8 cellular contexts compared by ENCODE assay signal in the genomic region with DNA sequence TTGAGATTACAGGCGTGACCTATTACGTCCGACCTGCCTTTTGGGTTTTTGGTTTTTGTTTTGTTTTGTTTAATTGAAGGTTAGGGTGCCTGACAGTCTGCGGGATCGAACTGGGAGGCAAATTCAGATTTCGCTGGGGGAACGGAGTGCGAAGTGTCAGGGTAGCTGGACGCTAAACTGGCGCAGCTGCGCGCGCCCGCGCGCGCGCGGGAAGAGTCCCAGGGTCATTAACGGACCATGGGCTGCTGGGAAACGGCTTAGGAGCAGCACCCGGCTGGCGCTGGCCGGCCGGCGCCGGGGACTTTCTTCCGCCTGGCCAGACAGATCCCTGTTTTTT. TPM values are rescaled to one million over a fixed set of nuclear protein-coding genes. Genes with fewer than 3 reads are reported as not detected.
A peak's percentile ranks its signal among the peaks of the same experiment; 100 is the strongest.
DNase-seq lines count a peak whose midpoint lies in the region; FAIRE-seq and TF ChIP-seq lines count a peak whose summit lies in the region.

No MANE protein-coding gene starts in this region.

- in situ Hi-C loops in GM23248 (cut with MboI), result no loop called here

- WGBS in GM23248 (ENCODE audit: low coverage in 1 of 2, low lambda C conversion rate in 2 of 2, missing lambda C conversion rate in 2 of 2), 2 experiments, result 1 to 2% methylated on average over 28 of the region's 28 CpGs

- H3K4me2 ChIP-seq in GM23248 (ENCODE audit: unreplicated experiment) (peak overlapping the region; percentile 99), keratinocyte (ENCODE audit: control insufficient read depth, extremely low read depth, insufficient read depth, low read depth, low read length) (peak overlapping the region; percentile 95)

- H3K27ac ChIP-seq in GM23248 (peak overlapping the region; percentile 93), keratinocyte (ENCODE audit: control insufficient read depth, insufficient read depth, low read length) (peak overlapping the region; percentile 99)

- H3F3A ChIP-seq in GM23248 (ENCODE audit: insufficient read depth), result peaks cover 38% of the 10 kb centered on the region

- DNase-seq in COR-L47 (lab: John Stamatoyannopoulos, UW) (peak; percentile 85), GM23248 (peak; percentile 95), NCI-H1436 (lab: John Stamatoyannopoulos, UW) (peak; percentile 87), SW 1271 (lab: John Stamatoyannopoulos, UW) (peak; percentile 50 to 91), cerebellar cortex (ENCODE audit: low spot score) (peak; percentile 89), keratinocyte (ENCODE audit: low read depth, low spot score) (no peak)
- peak; percentile 84 for DNase-seq in stimulated activated CD4-positive, alpha-beta T cell treated with anti-CD3 and anti-CD28 coated beads, Interleukin-15, amount 100 ng/mL, for 24 hours
- DNase-seq in activated effector memory CD4-positive, alpha-beta T cell treated with Interleukin-2 at 50 U/mL for 16 hours, result no peak

- H3K9ac ChIP-seq in GM23248, result peak overlapping the region; percentile 96
- H3K9ac ChIP-seq in keratinocyte (ENCODE audit: control insufficient read depth, extremely low read depth, insufficient read depth, low read length), result peak overlapping the region; percentile 97

- H4K20me1 ChIP-seq in GM23248 (ENCODE audit: insufficient read depth) (peaks cover 16% of the 10 kb centered on the region), keratinocyte (ENCODE audit: control insufficient read depth, extremely low read depth, insufficient read depth, low read length) (peaks cover 38% of the 10 kb centered on the region)

- no peak for FAIRE-seq in keratinocyte (lab: Jason Lieb, UNC)

- H3K36me3 ChIP-seq in GM23248 (ENCODE audit: low read depth) (peaks cover 33% of the 10 kb centered on the region), keratinocyte (ENCODE audit: control insufficient read depth in 2 of 2, extremely low read depth in 1 of 2, insufficient read depth in 2 of 2, low read length in 2 of 2) (peaks cover 17 to 32% of the 10 kb centered on the region in 2 experiments)

- H3K9me3 ChIP-seq in GM23248 (ENCODE audit: low read depth), result no peaks in the 10 kb centered on the region
- H3K9me3 ChIP-seq in keratinocyte (ENCODE audit: control insufficient read depth, low read depth, low read length), result no peaks in the 10 kb centered on the region

- H3K4me1 ChIP-seq in GM23248 (ENCODE audit: insufficient read depth) (peaks cover 44% of the 10 kb centered on the region), keratinocyte (ENCODE audit: control insufficient read depth, extremely low read depth, insufficient read depth, low read length) (peaks cover 24% of the 10 kb centered on the region)

- H2AFZ ChIP-seq in GM23248, result peak overlapping the region; percentile 92
- H2AFZ ChIP-seq in keratinocyte (ENCODE audit: control insufficient read depth, low read length), result peak overlapping the region; percentile 86

- H3K79me2 ChIP-seq in GM23248 (ENCODE audit: insufficient read depth) (peaks cover 97% of the 10 kb centered on the region), keratinocyte (ENCODE audit: control insufficient read depth, insufficient read depth, low read length) (peaks cover 67% of the 10 kb centered on the region)

- dilution Hi-C loops in keratinocyte (cut with MboI; ENCODE audit: extremely low pct_ligation_motif_present, low sequenced_read_pairs), result no loop called here

- peaks cover 2% of the 10 kb centered on the region for H3K9me1 ChIP-seq in keratinocyte (ENCODE audit: control insufficient read depth, extremely low read depth, insufficient read depth, low read length)

- no peaks in the 10 kb centered on the region for H3K9me2 ChIP-seq in GM23248 (ENCODE audit: insufficient read depth)

- TF ChIP-seq CTCF in keratinocyte (optimal IDR thresholded peaks at IDR 0.05 in 1 of 3, IDR thresholded peaks at IDR 0.05 in 1 of 3, conservative IDR thresholded peaks at IDR 0.05 in 1 of 3; ENCODE audit: extremely low read depth in 1 of 3, insufficient read depth in 2 of 3, low read length in 3 of 3), result no peak

- H3K4me3 ChIP-seq in GM23248 (peak overlapping the region; percentile 88), keratinocyte (ENCODE audit: control insufficient read depth in 2 of 3, extremely low read depth in 1 of 3, insufficient read depth in 2 of 3, low read depth in 1 of 3, low read length in 3 of 3) (peak overlapping the region; percentile 78 to 96 (median 92))

- H3K27me3 ChIP-seq in GM23248 (replicated peaks; ENCODE audit: insufficient read depth), result no peaks in the 10 kb centered on the region
- no peaks in the 10 kb centered on the region for H3K27me3 ChIP-seq in keratinocyte (ENCODE audit: control insufficient read depth, extremely low read depth, insufficient read depth, low read length)

RNA-seq across cellular contexts. Expression of a gene that starts 6.8 kb away (rescaled TPM):
- total RNA-seq in GM23248 (2014; rRNA removed; shearing (Covaris generic)), result 104 and 124 TPM in 2 replicates
- 58.0 and 61.3 TPM in 2 replicates for polyA plus RNA-seq in GM23248 (2016; fragmentation: Nextera tagmentation; extraction: Ambion mirVana)
- polyA plus RNA-seq in keratinocyte, result 33.5 to 65.8 TPM (median 48.1 TPM) in 3 replicates
- polyA plus RNA-seq in keratinocyte (2011; ENCODE audit: low read depth), result 466 TPM
- polyA plus RNA-seq in keratinocyte (2011; cell fraction: cytosol; rRNA removed), result 25.5 and 35.7 TPM in 2 replicates
- 107 and 118 TPM in 2 replicates for polyA plus RNA-seq in keratinocyte (2011; cell fraction: nucleus; rRNA removed)
- polyA plus RNA-seq in keratinocyte (2012; ENCODE audit: low replicate concordance), result 88.4 and 366 TPM in 2 replicates
- 56.1 to 86.6 TPM (median 65.9 TPM) in 3 replicates for polyA minus RNA-seq in keratinocyte
- 89.0 TPM for polyA minus RNA-seq in keratinocyte (2011; cell fraction: cytosol; rRNA and poly(A)+ RNA removed)
- polyA minus RNA-seq in keratinocyte (2011; cell fraction: nucleus; rRNA and poly(A)+ RNA removed), result 125 and 143 TPM in 2 replicates

RNA-seq across cellular contexts. Expression of a gene that starts 19.0 kb away (rescaled TPM):
- total RNA-seq in GM23248 (2014; rRNA removed; shearing (Covaris generic)), result 86.1 and 107 TPM in 2 replicates
- polyA plus RNA-seq in GM23248 (2016; fragmentation: Nextera tagmentation; extraction: Ambion mirVana) (67.5 and 76.3 TPM in 2 replicates), keratinocyte (95.5 to 142 TPM (median 110 TPM) in 3 replicates)
- polyA plus RNA-seq in keratinocyte (2011; ENCODE audit: low read depth), result 543 TPM
- 58.1 and 98.7 TPM in 2 replicates for polyA plus RNA-seq in keratinocyte (2011; cell fraction: cytosol; rRNA removed)
- 269 and 283 TPM in 2 replicates for polyA plus RNA-seq in keratinocyte (2011; cell fraction: nucleus; rRNA removed)
- polyA plus RNA-seq in keratinocyte (2012; ENCODE audit: low replicate concordance), result 215 and 387 TPM in 2 replicates
- 56.7 to 205 TPM (median 64.7 TPM) in 3 replicates for polyA minus RNA-seq in keratinocyte
- polyA minus RNA-seq in keratinocyte (2011; cell fraction: cytosol; rRNA and poly(A)+ RNA removed), result 139 TPM
- polyA minus RNA-seq in keratinocyte (2011; cell fraction: nucleus; rRNA and poly(A)+ RNA removed), result 212 and 216 TPM in 2 replicates

RNA-seq across cellular contexts. Expression of a gene that starts 19.3 kb away (rescaled TPM):
- 1.3 and 1.7 TPM in 2 replicates for total RNA-seq in GM23248 (2014; rRNA removed; shearing (Covaris generic))
- 0.85 and 0.91 TPM in 2 replicates for polyA plus RNA-seq in GM23248 (2016; fragmentation: Nextera tagmentation; extraction: Ambion mirVana)
- polyA plus RNA-seq in keratinocyte, result 0.31 to 0.60 TPM (median 0.54 TPM) in 3 replicates
- polyA plus RNA-seq in keratinocyte (2011; ENCODE audit: low read depth), result 1.1 TPM
- polyA plus RNA-seq in keratinocyte (2011; cell fraction: cytosol; rRNA removed), result 0.30 and 0.49 TPM in 2 replicates
- polyA plus RNA-seq in keratinocyte (2011; cell fraction: nucleus; rRNA removed), result 0.61 and 0.88 TPM in 2 replicates
- polyA plus RNA-seq in keratinocyte (2012; ENCODE audit: low replicate concordance), result 0.47 and 0.97 TPM in 2 replicates
- polyA minus RNA-seq in keratinocyte, result 0.35 to 0.82 TPM (median 0.73 TPM) in 3 replicates
- polyA minus RNA-seq in keratinocyte (2011; cell fraction: cytosol; rRNA and poly(A)+ RNA removed), result not detected
- polyA minus RNA-seq in keratinocyte (2011; cell fraction: nucleus; rRNA and poly(A)+ RNA removed), result 1.2 TPM in 1 of 2 replicates, not detected in the other

RNA-seq across cellular contexts. Expression of a gene that starts 27.6 kb away (rescaled TPM):
- 32.5 and 40.3 TPM in 2 replicates for total RNA-seq in GM23248 (2014; rRNA removed; shearing (Covaris generic))
- polyA plus RNA-seq in GM23248 (2016; fragmentation: Nextera tagmentation; extraction: Ambion mirVana) (48.4 and 52.3 TPM in 2 replicates), keratinocyte (34.4 to 84.1 TPM (median 46.5 TPM) in 3 replicates)
- 18.7 TPM for polyA plus RNA-seq in keratinocyte (2011; ENCODE audit: low read depth)
- polyA plus RNA-seq in keratinocyte (2011; cell fraction: cytosol; rRNA removed), result 65.3 and 72.5 TPM in 2 replicates
- 14.3 and 16.3 TPM in 2 replicates for polyA plus RNA-seq in keratinocyte (2011; cell fraction: nucleus; rRNA removed)
- 44.6 and 69.2 TPM in 2 replicates for polyA plus RNA-seq in keratinocyte (2012; ENCODE audit: low replicate concordance)
- polyA minus RNA-seq in keratinocyte, result 33.6 to 70.1 TPM (median 49.5 TPM) in 3 replicates
- polyA minus RNA-seq in keratinocyte (2011; cell fraction: cytosol; rRNA and poly(A)+ RNA removed), result 27.6 TPM
- polyA minus RNA-seq in keratinocyte (2011; cell fraction: nucleus; rRNA and poly(A)+ RNA removed), result 4.2 and 6.5 TPM in 2 replicates

RNA-seq across cellular contexts. Expression of a gene that starts 28.3 kb away (rescaled TPM):
- 38.3 and 40.2 TPM in 2 replicates for total RNA-seq in GM23248 (2014; rRNA removed; shearing (Covaris generic))
- polyA plus RNA-seq in GM23248 (2016; fragmentation: Nextera tagmentation; extraction: Ambion mirVana), result 27.8 TPM in 2 replicates
- 27.9 to 44.4 TPM (median 38.6 TPM) in 3 replicates for polyA plus RNA-seq in keratinocyte
- polyA plus RNA-seq in keratinocyte (2011; ENCODE audit: low read depth), result 27.7 TPM
- polyA plus RNA-seq in keratinocyte (2011; cell fraction: cytosol; rRNA removed), result 21.5 and 26.6 TPM in 2 replicates
- polyA plus RNA-seq in keratinocyte (2011; cell fraction: nucleus; rRNA removed), result 57.0 and 60.0 TPM in 2 replicates
- polyA plus RNA-seq in keratinocyte (2012; ENCODE audit: low replicate concordance), result 22.5 and 56.8 TPM in 2 replicates
- polyA minus RNA-seq in keratinocyte, result 21.8 to 42.7 TPM (median 38.9 TPM) in 3 replicates
- polyA minus RNA-seq in keratinocyte (2011; cell fraction: cytosol; rRNA and poly(A)+ RNA removed), result 29.5 TPM
- polyA minus RNA-seq in keratinocyte (2011; cell fraction: nucleus; rRNA and poly(A)+ RNA removed), result 28.9 and 29.7 TPM in 2 replicates

Comparison
In these comparisons a context has a peak if more than half of its experiments do, and no peak if none do; other contexts are left out.
1. DNase-seq: peak in COR-L47 (single experiment), GM23248 (single experiment), NCI-H1436 (single experiment), SW 1271 (2 of 2), cerebellar cortex (single experiment) and stimulated activated CD4-positive, alpha-beta T cell treated with anti-CD3 and anti-CD28 coated beads, Interleukin-15, amount 100 ng/mL, for 24 hours (single experiment); none in keratinocyte (single experiment) and activated effector memory CD4-positive, alpha-beta T cell treated with Interleukin-2 at 50 U/mL for 16 hours (single experiment).